Comparison of ENCODE assay signal across 8 cellular contexts in the genomic region with DNA sequence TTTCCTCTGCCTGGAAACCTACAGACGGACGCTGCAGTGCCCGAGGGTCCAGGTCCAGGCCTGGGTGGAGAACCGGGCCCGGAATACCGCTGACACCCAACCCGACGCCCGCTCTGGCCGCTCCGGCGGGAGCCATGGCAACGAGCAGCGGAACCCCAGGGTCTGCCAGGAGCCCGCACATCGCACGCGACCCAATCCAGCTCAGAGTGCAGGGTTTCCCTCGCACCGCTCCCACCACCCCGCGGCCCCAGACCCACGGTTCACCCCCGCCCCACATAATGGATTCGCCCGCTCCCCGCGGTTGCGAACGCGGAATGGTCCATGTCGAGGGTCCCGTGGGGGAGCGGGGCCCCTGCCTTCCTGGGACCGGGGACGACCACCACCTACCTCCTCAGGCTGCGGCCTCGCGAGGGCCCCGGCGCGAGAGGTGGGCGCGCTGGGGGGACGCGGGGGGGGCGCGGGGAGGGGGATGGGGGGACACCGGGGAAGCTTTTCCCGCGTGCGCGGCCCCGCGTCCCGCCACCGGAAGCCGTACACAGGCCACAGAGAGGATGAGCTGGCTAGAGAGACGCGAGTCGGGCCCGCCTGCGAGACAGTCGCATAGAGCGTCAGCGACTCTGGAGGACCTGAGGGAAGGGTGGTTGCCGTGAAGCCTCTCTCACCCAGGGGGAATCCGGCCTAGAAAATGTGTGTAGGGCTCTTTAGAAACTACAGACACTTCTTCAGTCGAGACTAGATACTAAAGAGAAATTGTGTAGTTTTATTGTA. TPM values are rescaled to one million over a fixed set of nuclear protein-coding genes. Genes with fewer than 3 reads are reported as not detected.
DNase-seq lines count a peak whose midpoint lies in the region; ATAC-seq, FAIRE-seq and TF ChIP-seq lines count a peak whose summit lies in the region.

A gene with protein sequence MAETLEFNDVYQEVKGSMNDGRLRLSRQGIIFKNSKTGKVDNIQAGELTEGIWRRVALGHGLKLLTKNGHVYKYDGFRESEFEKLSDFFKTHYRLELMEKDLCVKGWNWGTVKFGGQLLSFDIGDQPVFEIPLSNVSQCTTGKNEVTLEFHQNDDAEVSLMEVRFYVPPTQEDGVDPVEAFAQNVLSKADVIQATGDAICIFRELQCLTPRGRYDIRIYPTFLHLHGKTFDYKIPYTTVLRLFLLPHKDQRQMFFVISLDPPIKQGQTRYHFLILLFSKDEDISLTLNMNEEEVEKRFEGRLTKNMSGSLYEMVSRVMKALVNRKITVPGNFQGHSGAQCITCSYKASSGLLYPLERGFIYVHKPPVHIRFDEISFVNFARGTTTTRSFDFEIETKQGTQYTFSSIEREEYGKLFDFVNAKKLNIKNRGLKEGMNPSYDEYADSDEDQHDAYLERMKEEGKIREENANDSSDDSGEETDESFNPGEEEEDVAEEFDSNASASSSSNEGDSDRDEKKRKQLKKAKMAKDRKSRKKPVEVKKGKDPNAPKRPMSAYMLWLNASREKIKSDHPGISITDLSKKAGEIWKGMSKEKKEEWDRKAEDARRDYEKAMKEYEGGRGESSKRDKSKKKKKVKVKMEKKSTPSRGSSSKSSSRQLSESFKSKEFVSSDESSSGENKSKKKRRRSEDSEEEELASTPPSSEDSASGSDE (minus strand): TSS at position 550 of the 768 bp plus-strand sequence. CDS start 771 bp downstream, outside the sequence.

- H3K27me3 ChIP-seq in SU-DHL-6 (ENCODE audit: low read length), result no peaks in the 10 kb centered on the region
- no peaks in the 10 kb centered on the region for H3K27me3 ChIP-seq in pancreas
- no peaks in the 10 kb centered on the region for H3K27me3 ChIP-seq in thyroid gland

- peaks cover 6% of the 10 kb centered on the region for H3K27me3 Mint-ChIP-seq in HFFc6 (ENCODE audit: insufficient read depth)
- peaks cover 3% of the 10 kb centered on the region for H3K27me3 Mint-ChIP-seq in activated naive CD8-positive, alpha-beta T cell treated with anti-CD3 and anti-CD28 coated beads for 36 hours

- 0% methylated on average over 36 to 69 of the region's 69 CpGs for WGBS in pancreas, 2 donors
- 0 to 2% methylated on average over 6 to 19 of the region's 69 CpGs for WGBS in thyroid gland, 2 donors

- ATAC-seq in Right ventricle myocardium inferior (peak; percentile 98), pancreas (peak; percentile 98 to 99 (median 98))

- no peaks in the 10 kb centered on the region for H3K9me3 ChIP-seq in SU-DHL-6 (ENCODE audit: insufficient read depth, low read length)
- no peaks in the 10 kb centered on the region for H3K9me3 ChIP-seq in pancreas
- H3K9me3 ChIP-seq in thyroid gland, result no peaks in the 10 kb centered on the region

- no peaks in the 10 kb centered on the region for H4K20me1 ChIP-seq in SU-DHL-6 (ENCODE audit: low read depth, low read length)

- H3K4me3 Mint-ChIP-seq in HFFc6, result peak within 1 kb of the TSS; percentile 98
- H3K4me3 Mint-ChIP-seq in activated naive CD8-positive, alpha-beta T cell treated with anti-CD3 and anti-CD28 coated beads for 36 hours, result peak within 1 kb of the TSS; percentile 99

- H3K4me2 ChIP-seq in SU-DHL-6 (ENCODE audit: low read depth, low read length, poor library complexity, severe bottlenecking), result peak within 1 kb of the TSS; percentile 89

- H3K9ac ChIP-seq in SU-DHL-6 (ENCODE audit: low read length), result peak within 1 kb of the TSS; percentile 88

- H3K4me1 ChIP-seq in pancreas (peaks cover 3 to 9% (median 4%) of the 10 kb centered on the region in 3 donors), thyroid gland (peaks cover 4 to 16% of the 10 kb centered on the region in 2 donors)

- H3K27ac ChIP-seq in SU-DHL-6 (ENCODE audit: low read depth, low read length) (peak within 1 kb of the TSS; percentile 69), pancreas (peak within 1 kb of the TSS; percentile 65 to 82 (median 73)), thyroid gland (peak within 1 kb of the TSS; percentile 89 to 90 (median 89))

- TF ChIP-seq CTCF in GM12864 (IDR thresholded peaks at IDR 0.05; ENCODE audit: low read depth, low read length, missing control alignments), result peak; percentile 11
- TF ChIP-seq CTCF in HFFc6 (IDR thresholded peaks at IDR 0.05), result no peak
- TF ChIP-seq CTCF in SU-DHL-6 (IDR thresholded peaks at IDR 0.05; ENCODE audit: insufficient read depth, low read length, poor library complexity, severe bottlenecking), result no peak
- no peak for TF ChIP-seq CTCF in pancreas (IDR thresholded peaks at IDR 0.05)
- no peak for TF ChIP-seq CTCF in thyroid gland (IDR thresholded peaks at IDR 0.05)

- no peaks in the 10 kb centered on the region for H3K9me2 ChIP-seq in SU-DHL-6 (replicated peaks; ENCODE audit: insufficient read depth, low read length)

- TF ChIP-seq POLR2A in thyroid gland (IDR thresholded peaks at IDR 0.05), result peak in 1 of 2 donors; percentile 42

- H3K36me3 ChIP-seq in SU-DHL-6 (ENCODE audit: low read length) (peaks cover 15% of the 10 kb centered on the region), pancreas (peaks cover 0 to 24% (median 23%) of the 10 kb centered on the region in 3 donors), thyroid gland (peaks cover 19 to 28% of the 10 kb centered on the region in 2 donors)

- H3F3A ChIP-seq in SU-DHL-6 (ENCODE audit: insufficient read depth), result no peaks in the 10 kb centered on the region

- H3K27ac Mint-ChIP-seq in HFFc6, result peak within 1 kb of the TSS; percentile 96
- peak within 1 kb of the TSS; percentile 100 for H3K27ac Mint-ChIP-seq in activated naive CD8-positive, alpha-beta T cell treated with anti-CD3 and anti-CD28 coated beads for 36 hours

- H3K4me3 ChIP-seq in GM12864 (ENCODE audit: low read depth, low read length) (peak within 1 kb of the TSS; percentile 75), SU-DHL-6 (ENCODE audit: insufficient read depth, low read length, poor library complexity, severe bottlenecking) (peak within 1 kb of the TSS; percentile 66), pancreas (peak within 1 kb of the TSS; percentile 82 to 94 (median 84)), thyroid gland (replicated peaks in 1 of 3) (peak within 1 kb of the TSS; percentile 91 to 98 (median 93))

- intact Hi-C loops in Right ventricle myocardium inferior (cut with DNase I), result loop anchor here (1.0 kb wide), 1 partner anchor 10 kb away; no protein-coding TSS in a partner anchor
- intact Hi-C loops in pancreas (cut with DNase I), result no loop called here
- intact Hi-C loops in thyroid gland (cut with DNase I), result no loop called here

- peaks cover 30% of the 10 kb centered on the region for H3K79me2 ChIP-seq in SU-DHL-6 (ENCODE audit: insufficient read depth, low read length)

- H3K9me3 Mint-ChIP-seq in HFFc6, result no peaks in the 10 kb centered on the region
- no peaks in the 10 kb centered on the region for H3K9me3 Mint-ChIP-seq in activated naive CD8-positive, alpha-beta T cell treated with anti-CD3 and anti-CD28 coated beads for 36 hours

- DNase-seq in GM12864 (ENCODE audit: low read depth) (peak; percentile 70), HFFc6 (peak; percentile 82), NAMALWA (ENCODE audit: low spot score) (peak; percentile 92), Right ventricle myocardium inferior (ENCODE audit: missing footprints) (peak; percentile 95), pancreas (peak; percentile 81 to 95 (median 85)), thyroid gland (peak; percentile 87 to 90)
- DNase-seq in activated naive CD8-positive, alpha-beta T cell treated with anti-CD3 and anti-CD28 coated beads for 36 hours, result peak; percentile 87

- H2AFZ ChIP-seq in SU-DHL-6 (ENCODE audit: low read depth, low read length, severe bottlenecking), result peak within 1 kb of the TSS; percentile 87

- H3K4me1 Mint-ChIP-seq in HFFc6 (ENCODE audit: low read depth), result peaks cover 24% of the 10 kb centered on the region
- H3K4me1 Mint-ChIP-seq in activated naive CD8-positive, alpha-beta T cell treated with anti-CD3 and anti-CD28 coated beads for 36 hours, result peaks cover 43% of the 10 kb centered on the region

- no peak for FAIRE-seq in pancreas (lab: Jason Lieb, UNC)

- H3K36me3 Mint-ChIP-seq in HFFc6 (ENCODE audit: low read depth), result peaks cover 30% of the 10 kb centered on the region
- peaks cover 41% of the 10 kb centered on the region for H3K36me3 Mint-ChIP-seq in activated naive CD8-positive, alpha-beta T cell treated with anti-CD3 and anti-CD28 coated beads for 36 hours

RNA-seq across cellular contexts. Expression of the gene that starts here (rescaled TPM):
- total RNA-seq in HFFc6 (2021; fragmentation: NEBNext Ultra II Directional; extraction: Animal tissue kit (Norgen Biotek cat#: 25700)), result 100 to 1,000 TPM in 5 of 6 experiments, 10 to 100 TPM in 1; 84.0 to 141 (median 133) TPM
- 100 to 1,000 TPM; 318 to 332 TPM for total RNA-seq in activated naive CD8-positive, alpha-beta T cell treated with anti-CD3 and anti-CD28 coated beads for 36 hours
- 33.8 TPM for total RNA-seq in Right ventricle myocardium inferior
- total RNA-seq in pancreas, result 10 to 100 TPM; 35.3 to 61.9 (median 45.4) TPM
- polyA plus RNA-seq in pancreas, result 10 to 100 TPM; 20.5 to 41.8 TPM
- 10 to 100 TPM; 70.0 to 86.5 (median 78.1) TPM for total RNA-seq in thyroid gland

Comparison
In these comparisons a context has a peak if more than half of its experiments do, and no peak if none do; other contexts are left out.
1. Peak in every context shown above with its lines: DNase-seq, ATAC-seq, H3K4me3 ChIP-seq and H3K27ac ChIP-seq.